In genomic region chr14:81323094-81323493, GRCh38 we compare ENCODE assay signal across 2 cellular contexts.
TF ChIP-seq lines count a peak whose summit lies in the region.

No MANE protein-coding gene starts in this region.

TF ChIP-seq in HCT116, 20 proteins besides CTCF, POLR2A, EP300 and RAD21 (continued from another document):
- TF ChIP-seq REST (IDR thresholded peaks at IDR 0.05; ENCODE audit: low read depth) (no peak), ZNF274 (IDR thresholded peaks at IDR 0.05; ENCODE audit: low read depth, low read length) (no peak), SIN3A (IDR thresholded peaks at IDR 0.05; ENCODE audit: low read depth) (no peak), EZH2phosphoT487 (IDR thresholded peaks at IDR 0.05; ENCODE audit: borderline replicate concordance) (no peak), ELF1 (IDR thresholded peaks at IDR 0.05; ENCODE audit: borderline replicate concordance, low read depth) (no peak)
- TF ChIP-seq, protein P1, sequence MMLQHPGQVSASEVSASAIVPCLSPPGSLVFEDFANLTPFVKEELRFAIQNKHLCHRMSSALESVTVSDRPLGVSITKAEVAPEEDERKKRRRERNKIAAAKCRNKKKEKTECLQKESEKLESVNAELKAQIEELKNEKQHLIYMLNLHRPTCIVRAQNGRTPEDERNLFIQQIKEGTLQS (IDR thresholded peaks at IDR 0.05), result no peak

TF ChIP-seq in WTC11, 78 proteins besides CTCF, POLR2A, EP300 and RAD21 (continued from another document):
- TF ChIP-seq, protein P2, sequence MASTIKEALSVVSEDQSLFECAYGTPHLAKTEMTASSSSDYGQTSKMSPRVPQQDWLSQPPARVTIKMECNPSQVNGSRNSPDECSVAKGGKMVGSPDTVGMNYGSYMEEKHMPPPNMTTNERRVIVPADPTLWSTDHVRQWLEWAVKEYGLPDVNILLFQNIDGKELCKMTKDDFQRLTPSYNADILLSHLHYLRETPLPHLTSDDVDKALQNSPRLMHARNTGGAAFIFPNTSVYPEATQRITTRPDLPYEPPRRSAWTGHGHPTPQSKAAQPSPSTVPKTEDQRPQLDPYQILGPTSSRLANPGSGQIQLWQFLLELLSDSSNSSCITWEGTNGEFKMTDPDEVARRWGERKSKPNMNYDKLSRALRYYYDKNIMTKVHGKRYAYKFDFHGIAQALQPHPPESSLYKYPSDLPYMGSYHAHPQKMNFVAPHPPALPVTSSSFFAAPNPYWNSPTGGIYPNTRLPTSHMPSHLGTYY (CRISPR knock-in tag; IDR thresholded peaks at IDR 0.05), result no peak
- TF ChIP-seq, protein P3, sequence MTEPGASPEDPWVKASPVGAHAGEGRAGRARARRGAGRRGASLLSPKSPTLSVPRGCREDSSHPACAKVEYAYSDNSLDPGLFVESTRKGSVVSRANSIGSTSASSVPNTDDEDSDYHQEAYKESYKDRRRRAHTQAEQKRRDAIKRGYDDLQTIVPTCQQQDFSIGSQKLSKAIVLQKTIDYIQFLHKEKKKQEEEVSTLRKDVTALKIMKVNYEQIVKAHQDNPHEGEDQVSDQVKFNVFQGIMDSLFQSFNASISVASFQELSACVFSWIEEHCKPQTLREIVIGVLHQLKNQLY (CRISPR knock-in tag; IDR thresholded peaks at IDR 0.05), result no peak
- TF ChIP-seq CREB1 (CRISPR knock-in tag; IDR thresholded peaks at IDR 0.05) (no peak), ZNF219 (CRISPR knock-in tag; IDR thresholded peaks at IDR 0.05; ENCODE audit: borderline replicate concordance) (no peak), CREM (CRISPR knock-in tag; IDR thresholded peaks at IDR 0.05) (no peak), ZBTB21 (CRISPR knock-in tag; IDR thresholded peaks at IDR 0.05; ENCODE audit: borderline replicate concordance) (no peak), ELF4 (CRISPR knock-in tag; IDR thresholded peaks at IDR 0.05; ENCODE audit: low read depth) (no peak)
- TF ChIP-seq, protein P4, sequence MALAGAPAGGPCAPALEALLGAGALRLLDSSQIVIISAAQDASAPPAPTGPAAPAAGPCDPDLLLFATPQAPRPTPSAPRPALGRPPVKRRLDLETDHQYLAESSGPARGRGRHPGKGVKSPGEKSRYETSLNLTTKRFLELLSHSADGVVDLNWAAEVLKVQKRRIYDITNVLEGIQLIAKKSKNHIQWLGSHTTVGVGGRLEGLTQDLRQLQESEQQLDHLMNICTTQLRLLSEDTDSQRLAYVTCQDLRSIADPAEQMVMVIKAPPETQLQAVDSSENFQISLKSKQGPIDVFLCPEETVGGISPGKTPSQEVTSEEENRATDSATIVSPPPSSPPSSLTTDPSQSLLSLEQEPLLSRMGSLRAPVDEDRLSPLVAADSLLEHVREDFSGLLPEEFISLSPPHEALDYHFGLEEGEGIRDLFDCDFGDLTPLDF (CRISPR knock-in tag; IDR thresholded peaks at IDR 0.05), result no peak
- TF ChIP-seq, protein P5, sequence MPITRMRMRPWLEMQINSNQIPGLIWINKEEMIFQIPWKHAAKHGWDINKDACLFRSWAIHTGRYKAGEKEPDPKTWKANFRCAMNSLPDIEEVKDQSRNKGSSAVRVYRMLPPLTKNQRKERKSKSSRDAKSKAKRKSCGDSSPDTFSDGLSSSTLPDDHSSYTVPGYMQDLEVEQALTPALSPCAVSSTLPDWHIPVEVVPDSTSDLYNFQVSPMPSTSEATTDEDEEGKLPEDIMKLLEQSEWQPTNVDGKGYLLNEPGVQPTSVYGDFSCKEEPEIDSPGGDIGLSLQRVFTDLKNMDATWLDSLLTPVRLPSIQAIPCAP (CRISPR knock-in tag; IDR thresholded peaks at IDR 0.05), result no peak
